ENCODE assay signal across 12 cellular contexts in the genomic region with DNA sequence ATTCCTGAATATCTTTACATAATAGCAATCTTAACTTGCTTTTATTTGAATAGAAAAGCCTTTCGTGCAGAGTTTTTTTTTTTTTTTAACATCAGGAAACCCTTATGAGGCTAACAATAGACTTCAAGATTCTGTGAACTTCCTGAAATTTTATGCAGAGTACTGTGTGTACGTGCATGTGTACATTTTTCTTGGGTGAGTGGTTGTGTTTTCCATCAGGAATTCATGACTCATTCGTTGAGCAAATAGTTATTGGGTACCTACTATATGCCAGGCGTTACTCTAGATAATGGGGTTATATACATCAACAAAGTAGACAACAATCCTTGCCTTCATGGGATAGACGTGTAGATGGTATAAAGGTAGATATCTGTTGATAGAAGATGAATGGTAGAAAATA. TPM values are rescaled to one million over a fixed set of nuclear protein-coding genes. Genes with fewer than 3 reads are reported as not detected.
A peak's percentile ranks its signal among the peaks of the same experiment; 100 is the strongest.
DNase-seq lines count a peak whose midpoint lies in the region; ATAC-seq, FAIRE-seq and TF ChIP-seq lines count a peak whose summit lies in the region.
"Had no signal": no experiment of that assay in that cellular context is flagged by ENCODE, and none has a peak within 500 bp of the region (broad histone marks: within the 10 kb centered on the region; RNA-seq: fewer than 3 reads in every experiment).

No MANE protein-coding gene starts in this region.

- H3K9me3 ChIP-seq in small intestine (ENCODE audit: control insufficient read depth, low read depth), result no peaks in the 10 kb centered on the region

- 43 to 76% (median 64%) methylated on average over 5 of the region's 5 CpGs for WGBS in small intestine, 3 donors

- peak; percentile 8 for DNase-seq in NCI-H345 (lab: John Stamatoyannopoulos, UW)
- no peak for DNase-seq in NCI-H345 treated with DMSO at 0.1 percent for 48 hours (lab: John Stamatoyannopoulos, UW; ENCODE audit: unreplicated experiment)
- peak; percentile 84 for DNase-seq in RPMI7951 (ENCODE audit: low read depth)
- DNase-seq in foreskin fibroblast, result peak; percentile 90 to 93
- peak; percentile 46 for DNase-seq in small intestine
- DNase-seq in nephron progenitor cell, result no peak
- no peak for DNase-seq in naive thymus-derived CD8-positive, alpha-beta T cell
- DNase-seq: activated CD8-positive, alpha-beta T cell treated with anti-CD3 and anti-CD28 coated beads, Interleukin-2, amount 10 ng/mL, durations not matched to agents 7 days and 5 days; natural killer cell; NCI-H446 treated with DMSO at 0.1 percent for 48 hours had no signal

- H3K27ac ChIP-seq in small intestine (ENCODE audit: low read depth in 1 of 2, low read length in 1 of 2), result no peak overlapping the region

- peaks cover 50% of the 10 kb centered on the region for H3K36me3 Mint-ChIP-seq in nephron progenitor cell (ENCODE audit: low read depth)
- H3K36me3 Mint-ChIP-seq in naive thymus-derived CD8-positive, alpha-beta T cell, result peaks cover 23 to 60% (median 49%) of the 10 kb centered on the region in 3 donors

- no peak for ATAC-seq in HG03565 (IDR thresholded peaks at IDR 0.05; ENCODE audit: unreplicated experiment)
- ATAC-seq in naive thymus-derived CD8-positive, alpha-beta T cell, result no peak
- ATAC-seq: activated CD8-positive, alpha-beta T cell treated with anti-CD3 and anti-CD28 coated beads, Interleukin-2, amount 10 ng/mL, durations not matched to agents 7 days and 5 days; natural killer cell had no signal

- H3K27me3 ChIP-seq in small intestine (ENCODE audit: control insufficient read depth in 2 of 2, insufficient read depth in 2 of 2, low read length in 2 of 2), result no peaks in the 10 kb centered on the region

- FAIRE-seq in small intestine (lab: Jason Lieb, UNC), result no peak

- H3K4me3 Mint-ChIP-seq in nephron progenitor cell, result no peak overlapping the region
- no peak overlapping the region for H3K4me3 Mint-ChIP-seq in naive thymus-derived CD8-positive, alpha-beta T cell
- H3K4me3 Mint-ChIP-seq: activated CD8-positive, alpha-beta T cell treated with anti-CD3 and anti-CD28 coated beads, Interleukin-2, amount 10 ng/mL, durations not matched to agents 7 days and 5 days; B cell; natural killer cell had no signal

- no peak overlapping the region for H3K4me3 ChIP-seq in foreskin fibroblast (ENCODE audit: low read depth in 1 of 2, low read length in 2 of 2)
- H3K4me3 ChIP-seq in small intestine (ENCODE audit: low read depth in 1 of 2, low read length in 2 of 2), result no peak overlapping the region

- H3K4me1 Mint-ChIP-seq in nephron progenitor cell, result no peaks in the 10 kb centered on the region
- H3K4me1 Mint-ChIP-seq in naive thymus-derived CD8-positive, alpha-beta T cell, result peaks cover 9 to 27% (median 19%) of the 10 kb centered on the region in 4 donors

- H3K4me1 ChIP-seq in small intestine (ENCODE audit: control insufficient read depth in 2 of 2, insufficient read depth in 1 of 2, low read depth in 1 of 2, low read length in 1 of 2), result peaks cover 0 to 2% of the 10 kb centered on the region in 2 donors

- no peak overlapping the region for H3K27ac Mint-ChIP-seq in nephron progenitor cell
- no peak overlapping the region for H3K27ac Mint-ChIP-seq in naive thymus-derived CD8-positive, alpha-beta T cell
- H3K27ac Mint-ChIP-seq: B cell, natural killer cell had no signal

- peaks cover 23% of the 10 kb centered on the region for H3K9me3 Mint-ChIP-seq in nephron progenitor cell
- peaks cover 0 to 25% (median 9%) of the 10 kb centered on the region in 9 donors for H3K9me3 Mint-ChIP-seq in naive thymus-derived CD8-positive, alpha-beta T cell

- no peaks in the 10 kb centered on the region for H3K27me3 Mint-ChIP-seq in nephron progenitor cell (ENCODE audit: low read depth, poor library complexity)
- H3K27me3 Mint-ChIP-seq in naive thymus-derived CD8-positive, alpha-beta T cell, result no peaks in the 10 kb centered on the region
- H3K27me3 Mint-ChIP-seq: B cell had no signal

- no peaks in the 10 kb centered on the region for H3K36me3 ChIP-seq in small intestine (ENCODE audit: control insufficient read depth in 2 of 2, insufficient read depth in 2 of 2, low read length in 2 of 2)

- TF ChIP-seq CTCF in foreskin fibroblast (IDR thresholded peaks at IDR 0.05; ENCODE audit: low read depth, low read length) (no peak), nephron progenitor cell (IDR thresholded peaks at IDR 0.05) (no peak)

- POLR2A ChIA-PET in naive thymus-derived CD8-positive, alpha-beta T cell (lab: Charles Lee), result no interaction called here

RNA-seq across cellular contexts. Expression of gene MRPL1, which starts 59.1 kb away (rescaled TPM):
- 28.1 and 33.8 TPM in 2 replicates for total RNA-seq in RPMI7951 (2014; rRNA removed; shearing (Covaris generic))
- polyA plus RNA-seq in small intestine, result 10 to 100 TPM; 21.9 to 61.8 (median 30.2) TPM
- 10 to 100 TPM; 27.0 to 28.7 TPM for total RNA-seq in naive thymus-derived CD8-positive, alpha-beta T cell
- 10 to 100 TPM; 35.6 to 37.9 (median 37.1) TPM for polyA plus RNA-seq in naive thymus-derived CD8-positive, alpha-beta T cell

Comparison
In these comparisons a context has a peak if more than half of its experiments do, and no peak if none do; other contexts are left out.
1. DNase-seq: peak in NCI-H345 (single experiment), RPMI7951 (single experiment), foreskin fibroblast (2 of 2) and small intestine (single experiment); none in NCI-H345 treated with DMSO at 0.1 percent for 48 hours (single experiment), nephron progenitor cell (single experiment) and naive thymus-derived CD8-positive, alpha-beta T cell (0 of 10).